8 cellular contexts compared by ENCODE assay signal in genomic region chr12:48851883-48852733, GRCh38. TPM values are rescaled to one million over a fixed set of nuclear protein-coding genes. Genes with fewer than 3 reads are reported as not detected.
DNase-seq lines count a peak whose midpoint lies in the region; ATAC-seq, FAIRE-seq and TF ChIP-seq lines count a peak whose summit lies in the region.

TSS of gene DDX23 (minus strand) at chr12:48852163. CDS start at chr12:48845782, 6,381 bp downstream.

- peak within 1 kb of the TSS; percentile 49 for H4K5ac ChIP-seq in H1 (ENCODE audit: insufficient read length, low read depth, low read length)

- no peak for TF ChIP-seq RAD21 in H1 (IDR thresholded peaks at IDR 0.05 in 1 of 2, conservative IDR thresholded peaks at IDR 0.05 in 1 of 2; ENCODE audit: low read depth in 2 of 2, low read length in 2 of 2)

- H2BK20ac ChIP-seq in H1 (ENCODE audit: low read length): peak within 1 kb of the TSS; percentile 53; the same call in 1 of the 2 replicates

- H3K9me3 ChIP-seq in H1 (ENCODE audit: insufficient read depth in 2 of 2, low read depth in 1 of 2, low read length in 1 of 2) (no peaks in the 10 kb centered on the region), mesenchymal stem cell (ENCODE audit: control insufficient read depth, low read length) (no peaks in the 10 kb centered on the region)

- no peak within 1 kb of the TSS for H2AK5ac ChIP-seq in H1 (ENCODE audit: low read depth, low read length)
- H2AK5ac ChIP-seq in mesenchymal stem cell (ENCODE audit: low read length, severe bottlenecking): peak within 1 kb of the TSS; percentile 65

- peaks cover 13 to 35% of the 10 kb centered on the region in 2 experiments for H3K79me2 ChIP-seq in H1 (ENCODE audit: control insufficient read depth in 1 of 2, insufficient read depth in 2 of 2, low read length in 2 of 2)

- peak; percentile 24 for FAIRE-seq in H1 (lab: Jason Lieb, UNC)

- H2BK120ac ChIP-seq in H1 (replicated peaks; ENCODE audit: low read depth, low read length) (no peak within 1 kb of the TSS), mesenchymal stem cell (ENCODE audit: low read depth, low read length) (no peak within 1 kb of the TSS)

- TF ChIP-seq CTCF in H1 (IDR thresholded peaks at IDR 0.05; ENCODE audit: control extremely low read depth in 1 of 3, insufficient read depth in 1 of 3, low read depth in 1 of 3, low read length in 3 of 3): no peak

- H3K27me3 ChIP-seq in H1 (replicated peaks in 1 of 4; ENCODE audit: control insufficient read depth in 3 of 4, extremely low read depth in 1 of 4, insufficient read depth in 3 of 4, low read length in 3 of 4): no peaks in the 10 kb centered on the region
- peaks cover 7% of the 10 kb centered on the region in 2 experiments for H3K27me3 ChIP-seq in mesenchymal stem cell (ENCODE audit: control insufficient read depth in 1 of 2, insufficient read depth in 1 of 2, low read length in 2 of 2)

- CTCF ChIA-PET in H1 (lab: Charles Lee; ENCODE audit: partially characterized antibody): interaction anchor here (0.6 to 26.4 kb wide), 25 partner anchors 9 to 517 kb away, joined by 3 to 678 read pairs (median 7); partner anchors contain the start of genes FKBP11, RND1 and WNT1

- peaks cover 3% of the 10 kb centered on the region; the same call in 1 of the 2 replicates for H3K79me1 ChIP-seq in H1 (ENCODE audit: low read depth, low read length)
- peaks cover 8% of the 10 kb centered on the region for H3K79me1 ChIP-seq in mesenchymal stem cell (replicated peaks; ENCODE audit: low read length, poor library complexity, severe bottlenecking)

- H2BK15ac ChIP-seq in H1 (ENCODE audit: low read length) (peak within 1 kb of the TSS; percentile 95), mesenchymal stem cell (ENCODE audit: low read depth, poor library complexity, severe bottlenecking) (no peak within 1 kb of the TSS)

- peak; percentile 45 to 89 for TF ChIP-seq POLR2A in H1 (IDR thresholded peaks at IDR 0.05; ENCODE audit: control extremely low read depth in 1 of 2, low read depth in 2 of 2, low read length in 2 of 2)

- TF ChIP-seq EP300 in H1 (IDR thresholded peaks at IDR 0.05; ENCODE audit: borderline replicate concordance in 1 of 2, low read depth in 2 of 2, low read length in 2 of 2): no peak

- H4K91ac ChIP-seq in H1 (replicated peaks; ENCODE audit: insufficient read length, low read length) (peak within 1 kb of the TSS; percentile 84), mesenchymal stem cell (ENCODE audit: low read length) (peak within 1 kb of the TSS; percentile 82)

- peak within 1 kb of the TSS; percentile 82 to 97 (median 90) for H3K9ac ChIP-seq in H1 (replicated peaks in 1 of 4; ENCODE audit: extremely low read depth in 1 of 4, low read depth in 3 of 4, low read length in 3 of 4)
- H3K9ac ChIP-seq in mesenchymal stem cell (ENCODE audit: low read length): peak within 1 kb of the TSS; percentile 98

- H3K36me3 ChIP-seq in H1 (ENCODE audit: control insufficient read depth in 2 of 4, insufficient read depth in 4 of 4, low read length in 3 of 4): peaks cover 0 to 3% (median under 1%) of the 10 kb centered on the region in 4 experiments; a peak in 1 of 8 replicates
- H3K36me3 ChIP-seq in mesenchymal stem cell (ENCODE audit: control insufficient read depth in 1 of 2, insufficient read depth in 2 of 2, low read depth in 1 of 2, low read length in 2 of 2): peaks cover 9 to 14% of the 10 kb centered on the region in 2 experiments

- POLR2A ChIA-PET in H1 (lab: Charles Lee; ENCODE audit: partially characterized antibody): interaction anchor here (0.6 to 22.9 kb wide), 16 partner anchors 12 to 181 kb away, joined by 3 to 651 read pairs (median 4); partner anchors contain the start of genes ARF3, FKBP11 and RND1

- peak within 1 kb of the TSS; percentile 77 for H2BK12ac ChIP-seq in H1 (ENCODE audit: low read depth, low read length)
- no peak within 1 kb of the TSS for H2BK12ac ChIP-seq in mesenchymal stem cell (ENCODE audit: low read length in 2 of 2)

- ATAC-seq in GM21360 (IDR thresholded peaks at IDR 0.05; ENCODE audit: unreplicated experiment): peak; percentile 96

- 3% methylated on average over 51 of the region's 53 CpGs; no CpG with 5 or more reads in 1 of the 2 experiments for WGBS in H1 (ENCODE audit: extremely low coverage in 1 of 2, insufficient coverage in 1 of 2, insufficient read length in 1 of 2, insufficient replicate concordance in 2 of 2, low coverage in 1 of 2, low lambda C conversion rate in 2 of 2, missing lambda C conversion rate in 1 of 2), 2 experiments
- WGBS in mesenchymal stem cell: 2% methylated on average over 48 of the region's 53 CpGs

- H3K27ac ChIP-seq in H1 (ENCODE audit: low read depth, low read length): peak within 1 kb of the TSS; percentile 85
- peak within 1 kb of the TSS; percentile 42 for H3K27ac ChIP-seq in mesenchymal stem cell (ENCODE audit: low read length, poor library complexity, severe bottlenecking)

- H2AFZ ChIP-seq in H1 (ENCODE audit: low read length): peak within 1 kb of the TSS; percentile 64; the same call in 1 of the 2 replicates
- peak within 1 kb of the TSS; percentile 83 for H2AFZ ChIP-seq in mesenchymal stem cell (ENCODE audit: low read depth, low read length)

- peak within 1 kb of the TSS; percentile 66 to 68 for H3K4me2 ChIP-seq in H1 (ENCODE audit: insufficient read depth in 1 of 2, low read depth in 2 of 2, low read length in 2 of 2)
- H3K4me2 ChIP-seq in mesenchymal stem cell (ENCODE audit: low read length, poor library complexity, severe bottlenecking): peak within 1 kb of the TSS; percentile 64

- peak within 1 kb of the TSS; percentile 49 for H3K56ac ChIP-seq in H1 (replicated peaks; ENCODE audit: insufficient read length, low read depth, low read length)

- peak within 1 kb of the TSS; percentile 88 to 100 (median 98) for H3K4me3 ChIP-seq in H1 (ENCODE audit: extremely low read depth in 1 of 4, insufficient read depth in 2 of 4, low read depth in 3 of 4, low read length in 4 of 4)
- peak within 1 kb of the TSS; percentile 97 to 98 for H3K4me3 ChIP-seq in mesenchymal stem cell (ENCODE audit: insufficient read depth in 1 of 2, low read depth in 1 of 2, low read length in 2 of 2)

- H4K8ac ChIP-seq in H1 (ENCODE audit: extremely low read depth, insufficient read depth, low read length) (peak within 1 kb of the TSS; percentile 99; the same call in 1 of the 2 replicates), mesenchymal stem cell (ENCODE audit: low read length) (peak within 1 kb of the TSS; percentile 99)

- DNase-seq in COLO668 (lab: John Stamatoyannopoulos, UW; ENCODE audit: unreplicated experiment) (peak; percentile 92), HT1080 (ENCODE audit: low read depth) (peak; percentile 98), NOMO-1 treated with DMSO at 0.1 percent for 48 hours (lab: John Stamatoyannopoulos, UW; ENCODE audit: unreplicated experiment) (peak; percentile 97), H1 (ENCODE audit: low read depth in 1 of 2, low spot score in 2 of 2) (peak; percentile 82 to 91), mesenchymal stem cell (peak; percentile 99)
- DNase-seq in activated CD8-positive, alpha-beta memory T cell treated with anti-CD3 and anti-CD28 coated beads for 4 hours (ENCODE audit: low read depth in 2 of 2): peak; percentile 78 to 87
- peak; percentile 85 for DNase-seq in stimulated activated CD8-positive, alpha-beta memory T cell treated with anti-CD3 and anti-CD28 coated beads, Interleukin-12 subunit alpha, Interleukin-12 subunit beta, amount 100 ng/mL, for 4 hours (ENCODE audit: low read depth)

- H3K4ac ChIP-seq in H1 (replicated peaks; ENCODE audit: insufficient read length, low read depth, low read length) (peak within 1 kb of the TSS; percentile 64), mesenchymal stem cell (ENCODE audit: low read depth in 1 of 2, low read length in 2 of 2) (peak within 1 kb of the TSS; percentile 89 to 95)

- H3K18ac ChIP-seq in H1 (ENCODE audit: extremely low read depth, low read length) (0 out of 2 replicates have a peak within 1 kb of the TSS, but pooled peaks have one; percentile 89), mesenchymal stem cell (ENCODE audit: low read depth in 1 of 2, low read length in 2 of 2) (peak within 1 kb of the TSS; percentile 89 to 91)

- no peak within 1 kb of the TSS for H3K23ac ChIP-seq in H1 (ENCODE audit: insufficient read length)
- H3K23ac ChIP-seq in mesenchymal stem cell (ENCODE audit: low read length in 2 of 2): no peak within 1 kb of the TSS

- peaks cover 3% of the 10 kb centered on the region; the same call in 1 of the 2 replicates for H3K23me2 ChIP-seq in H1 (ENCODE audit: low read depth, low read length)

- no peak within 1 kb of the TSS for H3K14ac ChIP-seq in H1 (ENCODE audit: insufficient read length)
- H3K14ac ChIP-seq in mesenchymal stem cell (ENCODE audit: low read length in 2 of 2): peak within 1 kb of the TSS in 1 of 2 experiments; percentile 75

- H3K4me1 ChIP-seq in H1 (replicated peaks in 1 of 4; ENCODE audit: control insufficient read depth in 3 of 4, insufficient read depth in 4 of 4, low read length in 3 of 4): peaks cover 0 to 10% (median 7%) of the 10 kb centered on the region in 4 experiments; a peak in 5 of 7 replicates
- peaks cover 6% of the 10 kb centered on the region for H3K4me1 ChIP-seq in mesenchymal stem cell (ENCODE audit: control insufficient read depth, insufficient read depth, low read depth, low read length)

- peak within 1 kb of the TSS; percentile 96 for H2BK5ac ChIP-seq in H1 (ENCODE audit: low read depth, low read length)
- peak within 1 kb of the TSS; percentile 93 for H2BK5ac ChIP-seq in mesenchymal stem cell (ENCODE audit: low read depth, low read length, poor library complexity, severe bottlenecking)

- H4K20me1 ChIP-seq in H1 (replicated peaks in 1 of 2; ENCODE audit: control insufficient read depth in 1 of 2, insufficient read depth in 2 of 2, low read length in 2 of 2): peaks cover 0 to 1% of the 10 kb centered on the region in 2 experiments

TF ChIP-seq in H1, 55 proteins besides CTCF, POLR2A, EP300 and RAD21 (continues in another document):
- TF ChIP-seq SP4 (IDR thresholded peaks at IDR 0.05; ENCODE audit: low read length): peak; percentile 60; the same call in 1 of the 2 replicates
- TF ChIP-seq SIN3A (conservative IDR thresholded peaks at IDR 0.05 in 1 of 2, IDR thresholded peaks at IDR 0.05 in 1 of 2; ENCODE audit: low read depth in 1 of 2, low read length in 2 of 2): peak; percentile 10 to 96; a peak in 2 of 4 replicates

RNA-seq across cellular contexts. Expression of gene DDX23, which starts in this region (rescaled TPM):
- 82.8 and 90.7 TPM in 2 replicates for total RNA-seq in HT1080 (2014; rRNA removed; shearing (Covaris generic))
- 48.9 and 52.6 TPM in 2 replicates for polyA plus RNA-seq in HT1080 (2015; cell fraction: cytosol; rRNA removed)
- polyA plus RNA-seq in HT1080 (2015; cell fraction: nucleus; rRNA removed): 111 and 126 TPM in 2 replicates
- 98.1 and 107 TPM in 2 replicates for total RNA-seq in H1 (2021; fragmentation: NEBNext Ultra II Directional; extraction: Animal tissue kit (Norgen Biotek cat#: 25700))
- 43.4 and 43.5 TPM in 2 replicates for polyA plus RNA-seq in H1 (2011; rRNA removed)
- polyA plus RNA-seq in H1 (2011; cell fraction: cytosol; rRNA removed): 68.7 TPM
- 122 TPM for polyA plus RNA-seq in H1 (2011; cell fraction: nucleus; rRNA removed)
- 98.3 to 156 TPM (median 103 TPM) in 4 replicates for polyA plus RNA-seq in H1 (2012, experiment 1 of 2)
- polyA plus RNA-seq in H1 (2012, experiment 2 of 2): 30.8 TPM
- 67.8 TPM for polyA plus RNA-seq in H1 (2013, experiment 1 of 2)
- polyA plus RNA-seq in H1 (2013, experiment 2 of 2): 65.2 TPM
- 57.7 and 58.0 TPM in 2 replicates for polyA minus RNA-seq in H1 (2011; rRNA and poly(A)+ RNA removed)
- polyA minus RNA-seq in H1 (2011; cell fraction: cytosol; rRNA and poly(A)+ RNA removed): 26.0 TPM
- polyA minus RNA-seq in H1 (2011; cell fraction: nucleus; rRNA and poly(A)+ RNA removed): 48.6 TPM
- polyA plus RNA-seq in mesenchymal stem cell (2013, experiment 1 of 2): 49.3 TPM
- 45.4 TPM for polyA plus RNA-seq in mesenchymal stem cell (2013, experiment 2 of 2)

Comparison
In these comparisons a context has a peak if more than half of its experiments do, and no peak if none do; other contexts are left out.
1. Peak in every context shown above with its lines: DNase-seq, ATAC-seq, H3K4me3 ChIP-seq and H3K27ac ChIP-seq.